Comparison of ENCODE assay signal across 28 cellular contexts in the genomic region with DNA sequence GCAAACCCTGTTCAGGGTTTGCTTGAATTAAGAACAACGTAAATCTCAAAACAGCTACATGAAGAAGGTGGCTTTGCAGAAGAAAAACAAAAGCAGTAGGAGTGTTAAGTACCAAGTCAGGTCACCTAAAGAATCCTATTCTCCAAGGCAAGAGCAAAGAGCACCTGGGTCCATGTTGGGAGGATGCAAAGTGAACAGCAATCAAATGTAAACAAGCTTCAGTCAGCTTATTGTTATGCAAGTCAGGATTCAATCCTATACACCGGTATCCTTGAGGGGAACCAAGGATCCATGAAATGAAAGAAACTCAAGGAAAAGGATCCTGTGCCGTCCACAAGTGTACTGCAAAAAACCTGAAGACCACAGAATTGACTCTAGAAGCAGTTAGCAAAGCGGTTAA.
"Had no signal": no experiment of that assay in that cellular context is flagged by ENCODE, and none has a peak within 500 bp of the region (broad histone marks: within the 10 kb centered on the region; RNA-seq: fewer than 3 reads in every experiment).

No MANE protein-coding gene starts in this region.

- H3K27me3 ChIP-seq: cardiac muscle cell, gastrocnemius medialis, hepatocyte, neutrophil, right lobe of liver, tibial nerve had no signal

- H3K4me3 Mint-ChIP-seq: activated naive CD8-positive, alpha-beta T cell; immature natural killer cell; nephron progenitor cell; T-helper 2 cell treated with Interferon-gamma antibody and Interleukin-4, amounts not matched to agents 5 μg/mL and 100 μg/mL, for 36 hours had no signal

- H3K4me2 ChIP-seq: hepatocyte had no signal

- H2AFZ ChIP-seq: hepatocyte had no signal

- FAIRE-seq: kidney had no signal

- H3K9me3 ChIP-seq: gastrocnemius medialis, neutrophil, right lobe of liver, tibial nerve had no signal

- DNase-seq: activated CD4-positive, alpha-beta T cell treated with anti-CD3 and anti-CD28 coated beads for 48 hours; activated CD4-positive, alpha-beta T cell treated with anti-CD3 and anti-CD28 coated beads, Interleukin-2, amount 50 U/mL, for 48 hours; activated CD8-positive, alpha-beta memory T cell treated with anti-CD3 and anti-CD28 coated beads for 24 hours; activated effector memory CD4-positive, alpha-beta T cell treated with Interleukin-2 at 50 U/mL for 16 hours; activated naive CD4-positive, alpha-beta T cell treated with Interleukin-2 at 50 U/mL for 16 hours; anterior cingulate cortex; dorsolateral prefrontal cortex; effector memory CD4-positive, alpha-beta T cell; erythroblast; gastrocnemius medialis; glutamatergic neuron; immature natural killer cell; kidney; left colon; mammary epithelial cell; nephron progenitor cell; right lobe of liver; stimulated activated CD4-positive, alpha-beta T cell treated with anti-CD3 and anti-CD28 coated beads, Interleukin-2, amount 100 ng/mL, for 48 hours; stimulated activated naive CD4-positive, alpha-beta T cell treated with Interleukin-2 at 50 U/mL for 16 hours; T-helper 1 cell had no signal

- ATAC-seq: activated CD4-positive, CD25-positive, alpha-beta regulatory T cell treated with anti-CD3 and anti-CD28 coated beads, Interleukin-2, amount 50 U/mL, for 24 hours; gastrocnemius medialis; left colon; right lobe of liver had no signal

- H3K36me3 Mint-ChIP-seq: activated naive CD8-positive, alpha-beta T cell; immature natural killer cell had no signal

- H3K4me1 ChIP-seq: gastrocnemius medialis, right lobe of liver, tibial nerve had no signal

- H3K4me3 ChIP-seq: cardiac muscle cell, coronary artery, dorsolateral prefrontal cortex, gastrocnemius medialis, hepatocyte, right lobe of liver, tibial nerve had no signal

- H3K4me1 Mint-ChIP-seq: immature natural killer cell had no signal

- H3K27ac ChIP-seq: cardiac muscle cell, coronary artery, dorsolateral prefrontal cortex, gastrocnemius medialis, hepatocyte, neutrophil, right lobe of liver, tibial nerve had no signal

- H3K36me3 ChIP-seq: cardiac muscle cell, gastrocnemius medialis, neutrophil, right lobe of liver, tibial nerve had no signal

- H3K27ac Mint-ChIP-seq: activated naive CD8-positive, alpha-beta T cell; immature natural killer cell; nephron progenitor cell; T-helper 2 cell treated with Interferon-gamma antibody and Interleukin-4, amounts not matched to agents 5 μg/mL and 100 μg/mL, for 36 hours had no signal

- H3K79me2 ChIP-seq: hepatocyte had no signal
